ENCODE assay signal across 13 cellular contexts in genomic region chr16:84959045-84959576, GRCh38. TPM values are rescaled to one million over a fixed set of nuclear protein-coding genes. Genes with fewer than 3 reads are reported as not detected.
DNase-seq lines count a peak whose midpoint lies in the region; ATAC-seq, FAIRE-seq and TF ChIP-seq lines count a peak whose summit lies in the region.
"Had no signal": no experiment of that assay in that cellular context is flagged by ENCODE, and none has a peak within 500 bp of the region (broad histone marks: within the 10 kb centered on the region; RNA-seq: fewer than 3 reads in every experiment).

No MANE protein-coding gene starts in this region.

- ATAC-seq in DND-41 (ENCODE audit: insufficient read depth, low read depth) (no peak), HG03354 (IDR thresholded peaks at IDR 0.05; ENCODE audit: poor library complexity, severe bottlenecking, unreplicated experiment) (no peak)
- ATAC-seq: esophagus mucosa, left colon had no signal

- H3K79me2 ChIP-seq in DND-41 (ENCODE audit: insufficient read depth, low read length) = no peaks in the 10 kb centered on the region

- peak overlapping the region; percentile 16 for H2BK5ac ChIP-seq in neuronal stem cell (ENCODE audit: low read length)

- H3K23ac ChIP-seq in neuronal stem cell (ENCODE audit: low read depth, low read length, poor library complexity) = peak overlapping the region; percentile 11

- H3K4me2 ChIP-seq in DND-41 (ENCODE audit: insufficient read depth, low read length) = no peak overlapping the region
- H3K4me2 ChIP-seq in neuronal stem cell (ENCODE audit: insufficient read depth, low read length, poor library complexity, severe bottlenecking) = no peak overlapping the region

- H2AFZ ChIP-seq in DND-41 (ENCODE audit: low read depth, low read length) = no peak overlapping the region
- no peak overlapping the region for H2AFZ ChIP-seq in neuronal stem cell (ENCODE audit: low read length)

- H2BK12ac ChIP-seq in neuronal stem cell (ENCODE audit: low read length) = no peak overlapping the region

- H3K4ac ChIP-seq in neuronal stem cell (ENCODE audit: low read length) = no peak overlapping the region

- TF ChIP-seq CTCF in DND-41 (IDR thresholded peaks at IDR 0.05; ENCODE audit: borderline replicate concordance, extremely low read depth, low read length, poor library complexity, severe bottlenecking) (peak; percentile 39), HL-60 (IDR thresholded peaks at IDR 0.05; ENCODE audit: insufficient read depth, low read length) (peak; percentile 52), bronchial epithelial cell (IDR thresholded peaks at IDR 0.05; ENCODE audit: insufficient read depth, low read length, severe bottlenecking) (peak; percentile 15)

- WGBS in neuronal stem cell (ENCODE audit: extremely low coverage in 2 of 2, insufficient read length in 2 of 2, insufficient replicate concordance in 1 of 2), 2 donors = no CpG with 5 or more reads among the region's 13 CpGs

- FAIRE-seq in bronchial epithelial cell (lab: Jason Lieb, UNC) = no peak

- H3K36me3 ChIP-seq in DND-41 (ENCODE audit: insufficient read depth, low read length) (no peaks in the 10 kb centered on the region), bronchial epithelial cell (ENCODE audit: control insufficient read depth, insufficient read depth, low read length) (no peaks in the 10 kb centered on the region), neuronal stem cell (replicated peaks in 1 of 2; ENCODE audit: control insufficient read depth in 2 of 2, insufficient read depth in 2 of 2, low read length in 2 of 2) (no peaks in the 10 kb centered on the region), HAP-1 (replicated peaks) (no peaks in the 10 kb centered on the region)

- peak overlapping the region; percentile 81 for H2BK15ac ChIP-seq in neuronal stem cell (ENCODE audit: low read length)

- peak overlapping the region; percentile 73 for H2AK5ac ChIP-seq in neuronal stem cell (ENCODE audit: low read depth, low read length)

- H4K20me1 ChIP-seq in DND-41 (ENCODE audit: insufficient read depth, low read length) = peaks cover 9% of the 10 kb centered on the region

- H2BK120ac ChIP-seq in neuronal stem cell (ENCODE audit: low read depth, low read length) = no peak overlapping the region

- H3K27ac ChIP-seq in DND-41 (ENCODE audit: low read length) = no peak overlapping the region
- H3K27ac ChIP-seq in HL-60 (replicated peaks) = no peak overlapping the region
- H3K27ac ChIP-seq in neuronal stem cell (replicated peaks; ENCODE audit: low read length) = no peak overlapping the region

- in situ Hi-C loops in HAP-1 (cut with MboI; ENCODE audit: low sequenced_read_pairs) = no loop called here

- no peak overlapping the region for H4K8ac ChIP-seq in neuronal stem cell (ENCODE audit: low read depth, low read length)

- peaks cover 11% of the 10 kb centered on the region for H3K27me3 ChIP-seq in DND-41 (ENCODE audit: insufficient read depth, low read length, poor library complexity)
- H3K27me3 ChIP-seq in HL-60 (ENCODE audit: insufficient read depth, poor library complexity, severe bottlenecking) = peaks cover 11% of the 10 kb centered on the region
- H3K27me3 ChIP-seq in bronchial epithelial cell (ENCODE audit: control insufficient read depth, insufficient read depth, low read length) = peaks cover 5% of the 10 kb centered on the region
- H3K27me3 ChIP-seq in neuronal stem cell (ENCODE audit: control insufficient read depth in 3 of 3, insufficient read depth in 3 of 3, low read depth in 1 of 3, low read length in 3 of 3) = no peaks in the 10 kb centered on the region
- H3K27me3 ChIP-seq in HAP-1 (ENCODE audit: low read depth) = 0 out of 2 replicates have a peak, but pooled peaks cover 6% of the 10 kb centered on the region

- no peaks in the 10 kb centered on the region for H3K9me3 ChIP-seq in DND-41 (ENCODE audit: insufficient read depth, low read length, severe bottlenecking)
- peaks cover 0 to 4% of the 10 kb centered on the region in 2 donors for H3K9me3 ChIP-seq in neuronal stem cell (replicated peaks in 1 of 2; ENCODE audit: control insufficient read depth in 2 of 2, insufficient read depth in 1 of 2, low read depth in 1 of 2, low read length in 2 of 2)
- H3K9me3 ChIP-seq in HAP-1 = no peaks in the 10 kb centered on the region

- H3K9ac ChIP-seq in DND-41 (ENCODE audit: low read depth, low read length) = no peak overlapping the region
- H3K9ac ChIP-seq in neuronal stem cell (ENCODE audit: low read depth, low read length, poor library complexity) = peak overlapping the region; percentile 45

- H3K18ac ChIP-seq in neuronal stem cell (ENCODE audit: low read length) = peak overlapping the region; percentile 68

- H3K4me1 ChIP-seq in DND-41 (ENCODE audit: insufficient read depth, low read length) = no peaks in the 10 kb centered on the region
- peaks cover 1 to 6% of the 10 kb centered on the region in 2 donors for H3K4me1 ChIP-seq in neuronal stem cell (ENCODE audit: control insufficient read depth in 2 of 2, insufficient read depth in 1 of 2, low read depth in 1 of 2, low read length in 2 of 2)
- H3K4me1 ChIP-seq in HAP-1 = no peaks in the 10 kb centered on the region

- H3K4me3 ChIP-seq in DND-41 (ENCODE audit: low read depth in 1 of 2, low read length in 2 of 2) (no peak overlapping the region), HL-60 (replicated peaks; ENCODE audit: insufficient read depth, low read length) (no peak overlapping the region), bronchial epithelial cell (ENCODE audit: low read depth, low read length) (no peak overlapping the region), neuronal stem cell (ENCODE audit: low read length in 2 of 2) (peak overlapping the region in 1 of 2 donors; percentile 29), HAP-1 (no peak overlapping the region)

- H3K79me1 ChIP-seq in neuronal stem cell (ENCODE audit: low read depth, low read length) = no peaks in the 10 kb centered on the region

- H3K14ac ChIP-seq in neuronal stem cell (ENCODE audit: low read length) = no peak overlapping the region

- H4K91ac ChIP-seq in neuronal stem cell (ENCODE audit: low read depth, low read length, poor library complexity) = no peak overlapping the region

- DNase-seq in DND-41 (no peak), HL-60 (ENCODE audit: low read depth in 1 of 2, low spot score in 1 of 2) (peak in 1 of 2 experiments; percentile 35), bronchial epithelial cell (ENCODE audit: low read depth) (no peak), neuronal stem cell (ENCODE audit: low spot score) (no peak), nucleus accumbens (lab: John Stamatoyannopoulos, UW) (no peak), HAP-1 (ENCODE audit: low spot score in 2 of 2) (no peak), retina (no peak)
- DNase-seq: activated T-cell treated with anti-CD3 and anti-CD28 coated beads for 4 hours; anterior cingulate cortex; left colon; stimulated activated naive CD4-positive, alpha-beta T cell treated with Interleukin-2 at 50 U/mL for 16 hours had no signal

RNA-seq across cellular contexts. Expression of gene ZDHHC7, which starts 52.2 kb away (rescaled TPM):
- 59.1 and 68.7 TPM in 2 replicates for total RNA-seq in bronchial epithelial cell
- 32.5 TPM for polyA plus RNA-seq in neuronal stem cell (2013, experiment 1 of 2)
- polyA plus RNA-seq in neuronal stem cell (2013, experiment 2 of 2) = 32.9 TPM
